Comparison of ENCODE assay signal across 8 cellular contexts in the genomic region with DNA sequence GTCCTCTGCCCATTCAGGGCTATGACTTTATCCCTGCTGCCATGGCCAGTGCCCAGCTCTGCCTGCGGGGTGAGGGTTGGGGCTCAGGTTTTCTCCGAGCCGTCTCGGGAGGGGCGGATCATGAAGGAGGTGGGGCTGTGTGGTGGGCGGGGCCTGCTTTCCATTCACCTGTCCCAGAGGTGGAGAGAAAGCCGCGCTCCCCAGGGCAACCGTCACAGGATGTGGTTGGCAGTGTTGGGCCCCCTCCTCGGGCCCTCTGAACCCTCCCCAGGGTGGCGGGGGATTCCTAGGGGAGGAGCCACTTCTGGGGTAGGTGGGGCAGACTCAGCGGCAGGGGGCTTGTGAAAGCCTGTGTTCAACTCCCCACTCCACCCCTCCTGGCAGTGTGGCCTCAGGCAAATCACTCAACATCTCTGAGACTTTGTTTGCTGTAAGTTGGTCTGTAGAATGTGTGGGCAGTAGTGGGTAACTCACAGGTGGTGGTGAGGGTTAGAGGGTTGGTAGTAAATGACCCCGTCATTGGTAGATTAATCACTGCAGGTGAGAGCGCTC. TPM values are rescaled to one million over a fixed set of nuclear protein-coding genes. Genes with fewer than 3 reads are reported as not detected.
DNase-seq lines count a peak whose midpoint lies in the region; ATAC-seq and TF ChIP-seq lines count a peak whose summit lies in the region.

No MANE protein-coding gene starts in this region.

- H3K27ac ChIP-seq in mucosa of rectum (ENCODE audit: low read depth in 2 of 2, low read length in 2 of 2) (no peak overlapping the region), dorsolateral prefrontal cortex (no peak overlapping the region)

- H3K27me3 ChIP-seq in mucosa of rectum (ENCODE audit: control insufficient read depth in 2 of 2, insufficient read depth in 2 of 2, low read length in 2 of 2) = peaks cover 2 to 18% of the 10 kb centered on the region in 2 donors
- peaks cover 0 to 33% (median 5%) of the 10 kb centered on the region in 45 donors for H3K27me3 ChIP-seq in dorsolateral prefrontal cortex

- H3K36me3 ChIP-seq in mucosa of rectum (ENCODE audit: control insufficient read depth in 2 of 2, insufficient read depth in 2 of 2, low read length in 2 of 2) = no peaks in the 10 kb centered on the region

- no peaks in the 10 kb centered on the region for H3K9me3 ChIP-seq in mucosa of rectum (ENCODE audit: control insufficient read depth in 2 of 2, low read length in 2 of 2)

- DNase-seq in NCI-H187 (lab: John Stamatoyannopoulos, UW) (peak; percentile 32 to 66), NCI-H187 treated with DMSO at 0.1 percent for 48 hours (lab: John Stamatoyannopoulos, UW) (no peak), NCI-H446 (lab: John Stamatoyannopoulos, UW) (no peak), dorsolateral prefrontal cortex (no peak), mesenteric fat pad (ENCODE audit: low spot score) (no peak)
- DNase-seq in activated T-helper 9 cell treated with anti-CD3 and anti-CD28 coated beads, Interleukin-2, amount 50 U/mL, for 16 hours (ENCODE audit: low read depth) = peak; percentile 82
- peak; percentile 79 to 89 for DNase-seq in stimulated activated naive CD8-positive, alpha-beta T cell treated with anti-CD3 and anti-CD28 coated beads, Interleukin-15, amount 100 ng/mL, for 72 hours

- no peaks in the 10 kb centered on the region for H3K27me3 Mint-ChIP-seq in stimulated activated naive CD8-positive, alpha-beta T cell treated with anti-CD3 and anti-CD28 coated beads, Interleukin-15, amount 100 ng/mL, for 72 hours

- no peak overlapping the region for H3K9ac ChIP-seq in mucosa of rectum (ENCODE audit: low read depth in 1 of 2, low read length in 2 of 2)

- peaks cover 0 to 4% of the 10 kb centered on the region in 2 donors for H3K4me1 ChIP-seq in mucosa of rectum (ENCODE audit: control insufficient read depth in 2 of 2, insufficient read depth in 2 of 2, low read length in 2 of 2)

- H3K4me1 Mint-ChIP-seq in stimulated activated naive CD8-positive, alpha-beta T cell treated with anti-CD3 and anti-CD28 coated beads, Interleukin-15, amount 100 ng/mL, for 72 hours = peaks cover 100% of the 10 kb centered on the region

- H3K27ac Mint-ChIP-seq in stimulated activated naive CD8-positive, alpha-beta T cell treated with anti-CD3 and anti-CD28 coated beads, Interleukin-15, amount 100 ng/mL, for 72 hours = peak overlapping the region; percentile 63 to 90

- H3K9me3 Mint-ChIP-seq in stimulated activated naive CD8-positive, alpha-beta T cell treated with anti-CD3 and anti-CD28 coated beads, Interleukin-15, amount 100 ng/mL, for 72 hours = peaks cover 0 to 8% of the 10 kb centered on the region in 2 donors

- peak overlapping the region; percentile 59 to 60 for H3K4me3 ChIP-seq in mucosa of rectum (ENCODE audit: low read length in 2 of 2)
- no peak overlapping the region for H3K4me3 ChIP-seq in dorsolateral prefrontal cortex

- no peak for TF ChIP-seq CTCF in dorsolateral prefrontal cortex (IDR thresholded peaks at IDR 0.05 in 54 of 56, conservative IDR thresholded peaks at IDR 0.05 in 2 of 56; ENCODE audit: low read depth in 1 of 56, partially characterized antibody in 56 of 56)

- peak overlapping the region; percentile 65 to 66 for H3K4me3 Mint-ChIP-seq in stimulated activated naive CD8-positive, alpha-beta T cell treated with anti-CD3 and anti-CD28 coated beads, Interleukin-15, amount 100 ng/mL, for 72 hours

- peak; percentile 72 for ATAC-seq in stimulated activated naive CD8-positive, alpha-beta T cell treated with anti-CD3 and anti-CD28 coated beads, Interleukin-15, amount 100 ng/mL, for 72 hours

- intact Hi-C loops in dorsolateral prefrontal cortex (cut with DNase I) = no loop called here

RNA-seq across cellular contexts. Expression of gene CD6, which starts 50.3 kb away (rescaled TPM):
- total RNA-seq in dorsolateral prefrontal cortex (1 to 10 TPM in 89 of 120 experiments, under 1 TPM in 31; 0.26 to 5.3 (median 1.7) TPM), mesenteric fat pad (0.87 TPM)

Comparison
In these comparisons a context has a peak if more than half of its experiments do, and no peak if none do; other contexts are left out.
1. DNase-seq: peak in NCI-H187 (2 of 2), activated T-helper 9 cell treated with anti-CD3 and anti-CD28 coated beads, Interleukin-2, amount 50 U/mL, for 16 hours (single experiment) and stimulated activated naive CD8-positive, alpha-beta T cell treated with anti-CD3 and anti-CD28 coated beads, Interleukin-15, amount 100 ng/mL, for 72 hours (2 of 2); none in NCI-H187 treated with DMSO at 0.1 percent for 48 hours (single experiment), NCI-H446 (0 of 2), dorsolateral prefrontal cortex (0 of 10) and mesenteric fat pad (single experiment).
2. H3K4me3 ChIP-seq: peak in mucosa of rectum (2 of 2); none in dorsolateral prefrontal cortex (0 of 59).